In the genomic region with DNA sequence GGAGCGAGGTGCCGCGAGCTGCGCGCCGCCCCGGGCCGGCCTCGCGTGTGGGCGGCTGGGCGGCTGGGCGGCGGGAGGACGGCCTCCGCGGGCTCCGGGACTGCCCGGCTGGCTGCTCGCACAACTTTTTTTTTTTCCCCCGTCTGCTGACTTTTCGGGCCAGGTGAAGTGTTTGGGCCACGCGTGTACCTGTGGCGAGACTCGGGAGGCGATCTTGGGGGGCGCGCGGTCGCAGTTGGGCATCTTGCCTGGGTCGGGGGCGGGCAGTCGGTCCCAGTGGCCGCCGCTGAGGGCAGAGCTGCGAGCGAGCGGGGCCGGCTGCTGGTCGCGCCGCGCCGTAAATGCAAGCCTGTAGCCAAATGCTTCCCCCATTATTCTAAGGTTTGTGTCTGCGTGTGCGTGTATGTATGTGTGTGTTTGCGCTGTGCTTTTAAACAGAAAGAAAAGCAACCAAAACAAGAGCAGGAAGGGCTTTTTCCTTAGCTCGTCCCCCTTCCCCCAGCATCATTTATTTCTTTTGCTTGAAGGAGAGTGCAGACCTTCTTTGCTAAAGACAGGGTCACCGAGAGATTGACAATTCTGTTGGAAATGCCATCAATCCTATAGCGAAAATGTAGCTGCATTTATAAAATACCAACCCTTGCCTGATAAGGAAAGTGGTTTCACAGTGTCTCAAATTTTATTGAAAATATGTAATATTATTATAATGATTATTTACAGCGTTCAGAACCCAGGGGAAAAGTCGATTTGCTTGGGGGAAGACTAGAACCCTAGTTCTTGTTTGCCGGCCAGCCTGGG, we compare ENCODE assay signal across 9 cellular contexts.
DNase-seq lines count a peak whose midpoint lies in the region; ATAC-seq and TF ChIP-seq lines count a peak whose summit lies in the region.
"Had no signal": no experiment of that assay in that cellular context is flagged by ENCODE, and none has a peak within 500 bp of the region (broad histone marks: within the 10 kb centered on the region; RNA-seq: fewer than 3 reads in every experiment).

No MANE protein-coding gene starts in this region.

- H3K9me3 Mint-ChIP-seq in activated CD4-positive, alpha-beta T cell treated with anti-CD3 and anti-CD28 coated beads, Interleukin-2, amount 10 ng/mL, durations not matched to agents 24 days and 14 days: peaks cover 9% of the 10 kb centered on the region
- no peaks in the 10 kb centered on the region for H3K9me3 Mint-ChIP-seq in activated CD4-positive, alpha-beta T cell treated with anti-CD3 and anti-CD28 coated beads, Interleukin-2, amount 10 ng/mL, durations not matched to agents 7 days and 5 days
- peaks cover 4% of the 10 kb centered on the region for H3K9me3 Mint-ChIP-seq in stimulated activated memory B cell treated with anti-CD40 and anti-IgM and Interleukin-4, amounts not matched to agents 10 μg/mL and 1 μg/mL and 100 μg/mL, for 72 hours

- intact Hi-C loops in activated CD4-positive, alpha-beta T cell treated with anti-CD3 and anti-CD28 coated beads, Interleukin-2, amount 10 ng/mL, durations not matched to agents 24 days and 14 days (cut with micrococcal nuclease): loop anchor here (2.0 to 10.0 kb wide), 3 partner anchors 423 to 700 kb away; no protein-coding TSS in a partner anchor

- H3K4me3 ChIP-seq in brain microvascular endothelial cell (ENCODE audit: low read depth, low read length): peak overlapping the region; percentile 39

- POLR2A ChIA-PET in activated CD4-positive, alpha-beta T cell treated with anti-CD3 and anti-CD28 coated beads, Interleukin-2, amount 10 ng/mL, durations not matched to agents 7 days and 5 days (lab: Charles Lee): no interaction called here

- no peak for DNase-seq in activated CD4-positive, alpha-beta T cell treated with anti-CD3 and anti-CD28 coated beads, Interleukin-2, amount 10 ng/mL, durations not matched to agents 24 days and 14 days
- no peak for DNase-seq in activated CD4-positive, alpha-beta T cell treated with anti-CD3 and anti-CD28 coated beads, Interleukin-2, amount 10 ng/mL, durations not matched to agents 7 days and 5 days
- DNase-seq in brain microvascular endothelial cell: no peak
- DNase-seq in left kidney (ENCODE audit: low read depth, low spot score): peak; percentile 66
- DNase-seq in activated effector memory CD4-positive, alpha-beta T cell treated with anti-CD3 and anti-CD28 coated beads, Interleukin-2, amount 50 U/mL, for 16 hours: no peak

- peak overlapping the region; percentile 59 for H3K27ac Mint-ChIP-seq in activated CD4-positive, alpha-beta T cell treated with anti-CD3 and anti-CD28 coated beads, Interleukin-2, amount 10 ng/mL, durations not matched to agents 24 days and 14 days
- no peak overlapping the region for H3K27ac Mint-ChIP-seq in activated CD4-positive, alpha-beta T cell treated with anti-CD3 and anti-CD28 coated beads, Interleukin-2, amount 10 ng/mL, durations not matched to agents 7 days and 5 days
- no peak overlapping the region for H3K27ac Mint-ChIP-seq in stimulated activated memory B cell treated with anti-CD40 and anti-IgM and Interleukin-4, amounts not matched to agents 10 μg/mL and 1 μg/mL and 100 μg/mL, for 72 hours

- H3K27ac ChIP-seq in brain microvascular endothelial cell (no peak overlapping the region), temporal lobe (ENCODE audit: low read depth, low read length) (peak overlapping the region; percentile 87)
- H3K27ac ChIP-seq: BLaER1 treated with 17β-estradiol and CSF1 and Interleukin-3, amounts not matched to agents 10 nM and 100 nM had no signal

- peaks cover 50% of the 10 kb centered on the region for H3K27me3 ChIP-seq in brain microvascular endothelial cell (replicated peaks)

- CTCF ChIA-PET in activated CD4-positive, alpha-beta T cell treated with anti-CD3 and anti-CD28 coated beads, Interleukin-2, amount 10 ng/mL, durations not matched to agents 7 days and 5 days (lab: Charles Lee): interaction anchor here (0.7 kb wide), 1 partner anchor 1109 kb away, joined by 5 read pairs; no protein-coding TSS in a partner anchor

- no peak for ATAC-seq in GM21423 (IDR thresholded peaks at IDR 0.05; ENCODE audit: unreplicated experiment)
- ATAC-seq in stimulated activated memory B cell treated with anti-CD40 and anti-IgM and Interleukin-4, amounts not matched to agents 10 μg/mL and 1 μg/mL and 100 μg/mL, for 72 hours: no peak

- H3K36me3 ChIP-seq in brain microvascular endothelial cell (replicated peaks): no peaks in the 10 kb centered on the region
- H3K36me3 ChIP-seq: BLaER1 treated with 17β-estradiol and CSF1 and Interleukin-3, amounts not matched to agents 10 nM and 100 nM had no signal

- no peak for TF ChIP-seq CTCF in brain microvascular endothelial cell (IDR thresholded peaks at IDR 0.05; ENCODE audit: low read depth, low read length, missing control alignments)

- H3K4me3 Mint-ChIP-seq in activated CD4-positive, alpha-beta T cell treated with anti-CD3 and anti-CD28 coated beads, Interleukin-2, amount 10 ng/mL, durations not matched to agents 24 days and 14 days: peak overlapping the region; percentile 55
- H3K4me3 Mint-ChIP-seq in activated CD4-positive, alpha-beta T cell treated with anti-CD3 and anti-CD28 coated beads, Interleukin-2, amount 10 ng/mL, durations not matched to agents 7 days and 5 days: no peak overlapping the region
- H3K4me3 Mint-ChIP-seq in stimulated activated memory B cell treated with anti-CD40 and anti-IgM and Interleukin-4, amounts not matched to agents 10 μg/mL and 1 μg/mL and 100 μg/mL, for 72 hours: no peak overlapping the region

- H3K4me1 Mint-ChIP-seq in activated CD4-positive, alpha-beta T cell treated with anti-CD3 and anti-CD28 coated beads, Interleukin-2, amount 10 ng/mL, durations not matched to agents 24 days and 14 days: peaks cover 17% of the 10 kb centered on the region
- H3K4me1 Mint-ChIP-seq in activated CD4-positive, alpha-beta T cell treated with anti-CD3 and anti-CD28 coated beads, Interleukin-2, amount 10 ng/mL, durations not matched to agents 7 days and 5 days: peaks cover 23% of the 10 kb centered on the region
- H3K4me1 Mint-ChIP-seq in stimulated activated memory B cell treated with anti-CD40 and anti-IgM and Interleukin-4, amounts not matched to agents 10 μg/mL and 1 μg/mL and 100 μg/mL, for 72 hours: peaks cover 21% of the 10 kb centered on the region

- in situ Hi-C loops in brain microvascular endothelial cell (cut with HindIII; ENCODE audit: low pct_ligation_motif_present, low sequenced_read_pairs): no loop called here

- H3K36me3 Mint-ChIP-seq in activated CD4-positive, alpha-beta T cell treated with anti-CD3 and anti-CD28 coated beads, Interleukin-2, amount 10 ng/mL, durations not matched to agents 24 days and 14 days (ENCODE audit: low read depth): peaks cover 8% of the 10 kb centered on the region
- H3K36me3 Mint-ChIP-seq in activated CD4-positive, alpha-beta T cell treated with anti-CD3 and anti-CD28 coated beads, Interleukin-2, amount 10 ng/mL, durations not matched to agents 7 days and 5 days (ENCODE audit: low read depth): peaks cover 5% of the 10 kb centered on the region
- peaks cover 7% of the 10 kb centered on the region for H3K36me3 Mint-ChIP-seq in stimulated activated memory B cell treated with anti-CD40 and anti-IgM and Interleukin-4, amounts not matched to agents 10 μg/mL and 1 μg/mL and 100 μg/mL, for 72 hours

- peaks cover 62% of the 10 kb centered on the region for H3K27me3 Mint-ChIP-seq in activated CD4-positive, alpha-beta T cell treated with anti-CD3 and anti-CD28 coated beads, Interleukin-2, amount 10 ng/mL, durations not matched to agents 24 days and 14 days
- H3K27me3 Mint-ChIP-seq in activated CD4-positive, alpha-beta T cell treated with anti-CD3 and anti-CD28 coated beads, Interleukin-2, amount 10 ng/mL, durations not matched to agents 7 days and 5 days: peaks cover 64% of the 10 kb centered on the region
- peaks cover 62% of the 10 kb centered on the region for H3K27me3 Mint-ChIP-seq in stimulated activated memory B cell treated with anti-CD40 and anti-IgM and Interleukin-4, amounts not matched to agents 10 μg/mL and 1 μg/mL and 100 μg/mL, for 72 hours
